In the genomic region with DNA sequence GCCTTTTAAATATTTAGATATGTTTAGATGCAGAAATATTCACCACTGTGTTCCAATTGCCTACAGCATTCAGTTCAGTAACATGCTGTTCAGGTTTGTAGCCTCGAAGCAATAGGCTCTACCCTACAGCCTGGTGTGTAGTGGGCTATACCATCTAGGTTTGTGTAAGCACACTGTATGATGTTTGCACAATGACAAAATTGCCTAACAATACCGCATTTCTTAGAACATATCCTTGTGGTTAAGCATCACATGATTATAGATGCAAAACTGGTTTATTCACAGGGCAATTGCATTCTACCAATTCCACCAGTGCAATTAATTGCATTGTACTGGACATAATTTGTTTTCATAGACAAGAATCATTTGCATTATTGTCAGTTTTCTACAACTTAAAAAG, we compare ENCODE assay signal across 22 cellular contexts. TPM values are rescaled to one million over a fixed set of nuclear protein-coding genes. Genes with fewer than 3 reads are reported as not detected.
DNase-seq lines count a peak whose midpoint lies in the region; ATAC-seq lines count a peak whose summit lies in the region.
"Had no signal": no experiment of that assay in that cellular context is flagged by ENCODE, and none has a peak within 500 bp of the region (broad histone marks: within the 10 kb centered on the region; RNA-seq: fewer than 3 reads in every experiment).

No MANE protein-coding gene starts in this region.

- H3K27ac Mint-ChIP-seq in stimulated activated naive CD8-positive, alpha-beta T cell treated with anti-CD3 and anti-CD28 coated beads, Interleukin-15, amount 100 ng/mL, for 72 hours = no peak overlapping the region
- H3K27ac Mint-ChIP-seq: CD4-positive, alpha-beta T cell; GM23338 had no signal

- no peaks in the 10 kb centered on the region for H3K4me1 Mint-ChIP-seq in stimulated activated naive CD8-positive, alpha-beta T cell treated with anti-CD3 and anti-CD28 coated beads, Interleukin-15, amount 100 ng/mL, for 72 hours
- H3K4me1 Mint-ChIP-seq: GM23338, neural crest cell had no signal

- ATAC-seq in GM21723 (IDR thresholded peaks at IDR 0.05; ENCODE audit: unreplicated experiment) (no peak), GM18861 (IDR thresholded peaks at IDR 0.05; ENCODE audit: unreplicated experiment) (no peak)
- ATAC-seq in stimulated activated naive CD8-positive, alpha-beta T cell treated with anti-CD3 and anti-CD28 coated beads, Interleukin-15, amount 100 ng/mL, for 72 hours = no peak

- peaks cover 0 to 5% of the 10 kb centered on the region in 2 donors for H3K9me3 Mint-ChIP-seq in stimulated activated naive CD8-positive, alpha-beta T cell treated with anti-CD3 and anti-CD28 coated beads, Interleukin-15, amount 100 ng/mL, for 72 hours
- H3K9me3 Mint-ChIP-seq: CD4-positive, alpha-beta T cell had no signal

- H3K27me3 Mint-ChIP-seq in stimulated activated naive CD8-positive, alpha-beta T cell treated with anti-CD3 and anti-CD28 coated beads, Interleukin-15, amount 100 ng/mL, for 72 hours = peaks cover 46% of the 10 kb centered on the region
- H3K27me3 Mint-ChIP-seq: dendritic cell treated with granulocyte-macrophage colony-stimulating factor and Interleukin-4, amounts not matched to agents 40 ng/mL and 50 ng/mL, for 4 days had no signal

- DNase-seq in AML-193 (lab: John Stamatoyannopoulos, UW) (peak; percentile 99), M059J (ENCODE audit: low read depth) (peak; percentile 35), SKM-1 (lab: John Stamatoyannopoulos, UW; ENCODE audit: unreplicated experiment) (peak; percentile 33), fibroblast of peridontal ligament (ENCODE audit: extremely low read depth) (peak; percentile 8), GM19240 (ENCODE audit: insufficient read length, low spot score) (no peak)
- DNase-seq in stimulated activated naive CD8-positive, alpha-beta T cell treated with anti-CD3 and anti-CD28 coated beads, Interleukin-15, amount 100 ng/mL, for 72 hours = no peak
- DNase-seq: activated CD4-positive, alpha-beta T cell treated with anti-CD3 and anti-CD28 coated beads, Interleukin-2, amount 50 U/mL, for 1 hour; activated naive CD4-positive, alpha-beta T cell treated with anti-CD3 and anti-CD28 coated beads, Interleukin-2, amount 50 U/mL, for 16 hours; activated T-cell treated with anti-CD3 and anti-CD28 coated beads for 4 hours; CD4-positive, alpha-beta T cell; erythroblast; kidney; NCI-H1694 treated with DMSO at 0.1 percent for 48 hours; SK-N-SH; stimulated activated CD4-positive, alpha-beta T cell treated with anti-CD3 and anti-CD28 coated beads, Interleukin-15, amount 100 ng/mL, for 24 hours; stomach had no signal

- no peak overlapping the region for H3K4me3 Mint-ChIP-seq in stimulated activated naive CD8-positive, alpha-beta T cell treated with anti-CD3 and anti-CD28 coated beads, Interleukin-15, amount 100 ng/mL, for 72 hours
- H3K4me3 Mint-ChIP-seq: CD4-positive, alpha-beta T cell; dendritic cell treated with granulocyte-macrophage colony-stimulating factor and Interleukin-4, amounts not matched to agents 40 ng/mL and 50 ng/mL, for 4 days; GM23338; neural crest cell had no signal

RNA-seq across cellular contexts. Expression of a gene that starts 7.9 kb away (rescaled TPM):
- total RNA-seq in M059J (2014; rRNA removed; shearing (Covaris generic)) = 0.42 TPM in 1 of 2 replicates, not detected in the other
- total RNA-seq: CD4-positive, alpha-beta T cell; neural crest cell; pulmonary artery endothelial cell had no signal

Comparison
In these comparisons a context has a peak if more than half of its experiments do, and no peak if none do; other contexts are left out.
1. DNase-seq: peak in AML-193 (2 of 2), M059J (single experiment), SKM-1 (single experiment) and fibroblast of peridontal ligament (single experiment); none in GM19240 (single experiment) and stimulated activated naive CD8-positive, alpha-beta T cell treated with anti-CD3 and anti-CD28 coated beads, Interleukin-15, amount 100 ng/mL, for 72 hours (0 of 2).